In the genomic region with DNA sequence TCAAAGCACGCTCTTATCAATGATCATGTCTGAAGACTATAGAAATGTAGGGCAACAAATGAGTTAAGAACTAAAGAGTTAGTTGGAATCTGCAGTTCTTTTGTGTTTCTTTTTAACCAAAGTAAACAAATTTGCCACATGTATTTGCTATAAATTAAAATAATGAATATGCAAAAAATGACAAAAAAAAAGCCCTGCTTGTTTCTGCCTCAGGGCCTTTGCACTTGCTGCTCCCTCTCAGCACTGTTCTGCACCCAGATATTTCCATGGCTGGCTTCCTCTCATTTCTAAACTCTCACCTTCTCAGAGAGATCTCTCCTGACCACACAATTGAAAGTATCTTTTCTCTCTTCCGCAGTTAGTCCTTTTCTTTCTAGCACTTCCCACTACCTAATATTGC, we compare ENCODE assay signal across 33 cellular contexts.
A peak's percentile ranks its signal among the peaks of the same experiment; 100 is the strongest.
DNase-seq lines count a peak whose midpoint lies in the region; ATAC-seq, FAIRE-seq and TF ChIP-seq lines count a peak whose summit lies in the region.
"Had no signal": no experiment of that assay in that cellular context is flagged by ENCODE, and none has a peak within 500 bp of the region (broad histone marks: within the 10 kb centered on the region; RNA-seq: fewer than 3 reads in every experiment).

No MANE protein-coding gene starts in this region.

- H3K9ac ChIP-seq in GM12878 (ENCODE audit: control insufficient read depth, insufficient read depth, low read length) (no peak overlapping the region), K562 (ENCODE audit: insufficient read depth in 1 of 2, low read depth in 2 of 2, low read length in 2 of 2) (no peak overlapping the region)
- H3K9ac ChIP-seq: BLaER1; BLaER1 treated with 17β-estradiol and CSF1 and Interleukin-3, amounts not matched to agents 10 nM and 100 nM had no signal

- intact Hi-C loops in GM12878 (cut with micrococcal nuclease; ENCODE audit: unreplicated experiment) (no loop called here), K562 (cut with micrococcal nuclease) (no loop called here)

- TF ChIP-seq EP300 in GM12878 (IDR thresholded peaks at IDR 0.05; ENCODE audit: borderline replicate concordance in 1 of 2, control insufficient read depth in 1 of 2, low read depth in 2 of 2, low read length in 2 of 2) (no peak), K562 (IDR thresholded peaks at IDR 0.05; ENCODE audit: low read length) (no peak)

- H3K4me1 ChIP-seq in HEK293 (ENCODE audit: control insufficient read depth, insufficient read depth, low read length) (no peaks in the 10 kb centered on the region), GM12878 (ENCODE audit: control insufficient read depth, insufficient read depth, low read length) (no peaks in the 10 kb centered on the region), K562 (replicated peaks in 1 of 2; ENCODE audit: control insufficient read depth in 2 of 2, insufficient read depth in 2 of 2, low read length in 2 of 2) (no peaks in the 10 kb centered on the region)
- H3K4me1 ChIP-seq: A549; BE2C; BLaER1; BLaER1 treated with 17β-estradiol and CSF1 and Interleukin-3, amounts not matched to agents 10 nM and 100 nM; Caco-2 had no signal

- POLR2A ChIA-PET in HEK293 (lab: Yijun Ruan, JAX) (no interaction called here), GM12878 (lab: Charles Lee) (no interaction called here), K562 (lab: Yijun Ruan, JAX) (no interaction called here)

- H3K27me3 ChIP-seq in GM12878 (replicated peaks in 1 of 2; ENCODE audit: control insufficient read depth in 2 of 2, insufficient read depth in 2 of 2, low read length in 1 of 2): peaks cover 0 to 2% of the 10 kb centered on the region in 2 experiments; a peak in 2 of 4 replicates
- peaks cover 0 to 6% of the 10 kb centered on the region in 2 experiments; a peak in 3 of 5 replicates for H3K27me3 ChIP-seq in K562 (ENCODE audit: control insufficient read depth in 2 of 2, insufficient read depth in 2 of 2, low read length in 2 of 2)
- H3K27me3 ChIP-seq: BLaER1; BLaER1 treated with 17β-estradiol and CSF1 and Interleukin-3, amounts not matched to agents 10 nM and 100 nM had no signal

- in situ Hi-C loops in GM12878 (cut with MboI): no loop called here
- in situ Hi-C loops in K562 (cut with MboI): no loop called here

- SMC1A ChIA-PET in GM12878 (lab: Charles Lee; ENCODE audit: uncharacterized antibody, unreplicated experiment): interaction anchor here (1.3 kb wide), 1 partner anchor 23 kb away, joined by 4 read pairs; no protein-coding TSS in a partner anchor

- H3K9me1 ChIP-seq in K562 (ENCODE audit: control insufficient read depth, insufficient read depth, low read length): no peaks in the 10 kb centered on the region

- CTCF ChIA-PET in HEK293 (lab: Yijun Ruan, JAX) (no interaction called here), GM12878 (lab: Yijun Ruan, JAX) (interaction anchor here (1.7 kb wide), 1 partner anchor 16 kb away, joined by 4 read pairs; no protein-coding TSS in a partner anchor), K562 (lab: Yijun Ruan, JAX; ENCODE audit: low intra/inter-chr PET ratio) (no interaction called here)

- WGBS in GM12878 (ENCODE audit: insufficient coverage, insufficient replicate concordance, low lambda C conversion rate, missing lambda C conversion rate): 65% methylated on average over 2 of the region's 2 CpGs
- 0% methylated on average over 2 of the region's 2 CpGs for WGBS in K562 (ENCODE audit: insufficient coverage, low coverage, missing lambda C conversion rate)

- H3K27ac ChIP-seq in HEK293 (ENCODE audit: extremely low read depth, low read depth, low read length) (no peak overlapping the region), GM12878 (ENCODE audit: control insufficient read depth, insufficient read depth) (no peak overlapping the region), K562 (ENCODE audit: extremely low read depth, low read depth, low read length) (no peak overlapping the region)
- H3K27ac ChIP-seq: 22Rv1; A549; BLaER1; BLaER1 treated with 17β-estradiol and CSF1 and Interleukin-3, amounts not matched to agents 10 nM and 100 nM; C4-2B had no signal

- H4K20me1 ChIP-seq in GM12878 (ENCODE audit: control insufficient read depth, insufficient read depth): no peaks in the 10 kb centered on the region
- no peaks in the 10 kb centered on the region for H4K20me1 ChIP-seq in K562 (replicated peaks; ENCODE audit: control insufficient read depth, insufficient read depth, low read length)
- H4K20me1 ChIP-seq: BLaER1; BLaER1 treated with 17β-estradiol and CSF1 and Interleukin-3, amounts not matched to agents 10 nM and 100 nM had no signal

- ATAC-seq in GM12878 (peak; percentile 35; the same call in 1 of the 3 replicates), K562 (no peak)
- ATAC-seq: A549; CD8-positive, alpha-beta T cell had no signal

- H3K79me2 ChIP-seq in GM12878 (ENCODE audit: control insufficient read depth, insufficient read depth, low read length) (no peaks in the 10 kb centered on the region), K562 (ENCODE audit: control insufficient read depth, insufficient read depth, low read length) (no peaks in the 10 kb centered on the region)

- no TSS peak for BruUV-seq in GM12878 (replicated peaks; lab: Mats Ljungman, UMichigan)
- BruUV-seq in K562 (replicated peaks; lab: Mats Ljungman, UMichigan): no TSS peak

- TF ChIP-seq POLR2A in GM12878 (IDR thresholded peaks at IDR 0.05; ENCODE audit: low read depth, low read length) (no peak), K562 (conservative IDR thresholded peaks at IDR 0.05) (no peak)

- no peak overlapping the region for H3K4me3 ChIP-seq in HEK293 (ENCODE audit: low read depth, low read length)
- H3K4me3 ChIP-seq in GM12878: no peak overlapping the region
- no peak overlapping the region for H3K4me3 ChIP-seq in K562
- H3K4me3 ChIP-seq: A549; BLaER1; BLaER1 treated with 17β-estradiol and CSF1 and Interleukin-3, amounts not matched to agents 10 nM and 100 nM had no signal

- H3K9me3 ChIP-seq in HEK293 (ENCODE audit: control insufficient read depth, insufficient read depth, low read depth, low read length) (no peaks in the 10 kb centered on the region), GM12878 (replicated peaks; ENCODE audit: control insufficient read depth, insufficient read depth, low read length) (no peaks in the 10 kb centered on the region), K562 (replicated peaks; ENCODE audit: control insufficient read depth, insufficient read depth, low read depth, low read length) (no peaks in the 10 kb centered on the region)
- H3K9me3 ChIP-seq: A549; BE2C; BLaER1; BLaER1 treated with 17β-estradiol and CSF1 and Interleukin-3, amounts not matched to agents 10 nM and 100 nM; Caco-2 had no signal

- no peak overlapping the region for H2AFZ ChIP-seq in GM12878 (ENCODE audit: control insufficient read depth, low read depth, low read length)
- no peak overlapping the region for H2AFZ ChIP-seq in K562 (ENCODE audit: low read depth, low read length)

- H3K4me2 ChIP-seq in GM12878 (ENCODE audit: control insufficient read depth, insufficient read depth) (no peak overlapping the region), K562 (ENCODE audit: insufficient read depth, low read length) (no peak overlapping the region)
- H3K4me2 ChIP-seq: A549; BLaER1; BLaER1 treated with 17β-estradiol and CSF1 and Interleukin-3, amounts not matched to agents 10 nM and 100 nM had no signal

- no peak for FAIRE-seq in GM12878 (lab: Jason Lieb, UNC)
- FAIRE-seq in K562 (lab: Jason Lieb, UNC): no peak
- FAIRE-seq: A204.1, A549, D721Med had no signal

- no peak for TF ChIP-seq CTCF in HEK293 (tag by site-specific recombination; IDR thresholded peaks at IDR 0.05)
- no peak for TF ChIP-seq CTCF in GM12878 (IDR thresholded peaks at IDR 0.05 in 2 of 3, conservative IDR thresholded peaks at IDR 0.05 in 1 of 3; ENCODE audit: control insufficient read depth in 2 of 3, extremely low read depth in 1 of 3, insufficient read depth in 1 of 3, low read depth in 3 of 3, low read length in 3 of 3)
- TF ChIP-seq CTCF in K562 (IDR thresholded peaks at IDR 0.05 in 2 of 3, conservative IDR thresholded peaks at IDR 0.05 in 1 of 3; ENCODE audit: insufficient read depth in 2 of 3, low read depth in 1 of 3, low read length in 3 of 3): no peak

- DNase-seq in GM12878 (ENCODE audit: low read depth, low spot score) (no peak), K562 (ENCODE audit: extremely low read depth in 1 of 4, low spot score in 3 of 4) (no peak), LoVo (ENCODE audit: low spot score) (no peak), hepatic stellate cell (ENCODE audit: low spot score) (no peak)
- no peak for DNase-seq in activated CD4-positive, CD25-positive, alpha-beta regulatory T cell treated with anti-CD3 and anti-CD28 coated beads, Interleukin-2, amount 50 U/mL, for 72 hours
- DNase-seq: 8988T; ACHN; AML-193; BE2C; C1 segment of cervical spinal cord; Caco-2; Calu3; CD4-positive, alpha-beta memory T cell; CD4-positive, alpha-beta T cell; CD4-positive, CD25-positive, alpha-beta regulatory T cell; CD8-positive, alpha-beta memory T cell; CD8-positive, alpha-beta T cell; COR-L47; DMS 273 treated with DMSO at 0.1 percent for 48 hours; DMS153; DMS53; DMS79; DMS79 treated with DMSO at 0.1 percent for 48 hours; DND-41; EL had no signal

- RAD21 ChIA-PET in GM12878 (lab: Charles Lee; ENCODE audit: unreplicated experiment): no interaction called here

- H3K36me3 ChIP-seq in HEK293 (ENCODE audit: control insufficient read depth in 2 of 2, insufficient read depth in 1 of 2, low read length in 2 of 2) (no peaks in the 10 kb centered on the region), GM12878 (ENCODE audit: control insufficient read depth in 2 of 2, insufficient read depth in 2 of 2, low read length in 1 of 2) (no peaks in the 10 kb centered on the region), K562 (ENCODE audit: control insufficient read depth, insufficient read depth, low read length) (no peaks in the 10 kb centered on the region)
- H3K36me3 ChIP-seq: BE2C; BLaER1; BLaER1 treated with 17β-estradiol and CSF1 and Interleukin-3, amounts not matched to agents 10 nM and 100 nM had no signal

- TF ChIP-seq RAD21 in GM12878 (IDR thresholded peaks at IDR 0.05; ENCODE audit: insufficient read depth, low read depth, low read length) (no peak), K562 (CRISPR knock-in tag; conservative IDR thresholded peaks at IDR 0.05 in 1 of 2, IDR thresholded peaks at IDR 0.05 in 1 of 2) (no peak)

TF ChIP-seq in HEK293, 187 proteins besides CTCF, POLR2A, EP300 and RAD21 (continues in another document):
- TF ChIP-seq ZNF292 (tag by site-specific recombination; IDR thresholded peaks at IDR 0.05; ENCODE audit: borderline replicate concordance, low read depth) (no peak), ZXDB (tag by site-specific recombination; IDR thresholded peaks at IDR 0.05) (no peak), BCL11B (tag by site-specific recombination; IDR thresholded peaks at IDR 0.05; ENCODE audit: low read depth) (no peak)

TF ChIP-seq in GM12878, 131 proteins besides CTCF, POLR2A, EP300 and RAD21 (continues in another document):
- TF ChIP-seq TCF3 (IDR thresholded peaks at IDR 0.05; ENCODE audit: borderline replicate concordance, insufficient read depth, low read depth, low read length) (no peak), BHLHE40 (IDR thresholded peaks at IDR 0.05; ENCODE audit: borderline replicate concordance in 1 of 2, low read depth in 2 of 2, low read length in 1 of 2) (no peak)

TF ChIP-seq in K562, 482 proteins besides CTCF, POLR2A, EP300 and RAD21:
- no peak for TF ChIP-seq SRSF9 (IDR thresholded peaks at IDR 0.05; ENCODE audit: borderline replicate concordance, low read depth, low read length)
- TF ChIP-seq RBM25 (IDR thresholded peaks at IDR 0.05; ENCODE audit: low read depth, low read length, severe bottlenecking): peak; percentile 65
